Comparison of ENCODE assay signal across 1 cellular context in the genomic region with DNA sequence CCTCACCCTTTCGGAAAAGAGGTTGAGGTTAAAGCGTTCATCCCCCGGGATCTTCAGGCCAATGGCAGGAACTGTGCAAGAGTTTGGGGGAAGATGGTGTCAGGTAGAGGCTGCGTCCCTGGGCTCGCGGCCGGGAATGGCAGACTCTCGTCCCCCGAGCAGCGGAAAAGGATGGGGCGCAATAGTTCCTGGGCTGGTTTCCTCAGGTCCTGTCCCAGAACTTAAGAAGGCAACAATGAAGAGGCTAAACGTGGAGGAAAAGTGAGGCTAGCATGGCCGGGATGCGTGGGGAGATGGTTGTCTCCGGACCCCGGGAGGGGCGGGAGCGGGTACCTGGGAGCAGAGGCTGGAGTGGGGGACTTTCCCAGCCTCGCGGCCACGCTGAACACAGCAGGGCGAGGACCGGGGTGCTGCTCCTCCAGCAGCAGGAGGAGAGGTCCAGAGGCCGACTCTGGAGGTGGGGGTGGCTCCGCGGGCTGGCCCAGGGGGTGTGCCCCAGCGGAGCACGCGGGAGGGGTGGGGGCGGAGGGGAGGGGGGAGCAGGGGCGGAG.
TF ChIP-seq lines count a peak whose summit lies in the region.

No MANE protein-coding gene starts in this region.

TF ChIP-seq in HepG2, 621 proteins besides CTCF, POLR2A, EP300 and RAD21:
- TF ChIP-seq ATF7-NPFF (CRISPR knock-in tag; IDR thresholded peaks at IDR 0.05; ENCODE audit: low read depth) (0 out of 2 replicates have a peak, but pooled peaks have one; percentile 8), ZNF431 (CRISPR knock-in tag; IDR thresholded peaks at IDR 0.05; ENCODE audit: borderline replicate concordance, low read depth) (no peak), MTF2 (CRISPR knock-in tag; IDR thresholded peaks at IDR 0.05; ENCODE audit: borderline replicate concordance) (0 out of 2 replicates have a peak, but pooled peaks have one; percentile 7), ZNF567 (CRISPR knock-in tag; IDR thresholded peaks at IDR 0.05; ENCODE audit: borderline replicate concordance) (0 out of 2 replicates have a peak, but pooled peaks have one; percentile 33), HMG20B (CRISPR knock-in tag; conservative IDR thresholded peaks at IDR 0.05) (no peak), SAP130 (CRISPR knock-in tag; IDR thresholded peaks at IDR 0.05; ENCODE audit: low read depth) (0 out of 2 replicates have a peak, but pooled peaks have one; percentile 10), GATAD2A (CRISPR knock-in tag; IDR thresholded peaks at IDR 0.05) (0 out of 2 replicates have a peak, but pooled peaks have one; percentile 17)
- TF ChIP-seq, protein P1, sequence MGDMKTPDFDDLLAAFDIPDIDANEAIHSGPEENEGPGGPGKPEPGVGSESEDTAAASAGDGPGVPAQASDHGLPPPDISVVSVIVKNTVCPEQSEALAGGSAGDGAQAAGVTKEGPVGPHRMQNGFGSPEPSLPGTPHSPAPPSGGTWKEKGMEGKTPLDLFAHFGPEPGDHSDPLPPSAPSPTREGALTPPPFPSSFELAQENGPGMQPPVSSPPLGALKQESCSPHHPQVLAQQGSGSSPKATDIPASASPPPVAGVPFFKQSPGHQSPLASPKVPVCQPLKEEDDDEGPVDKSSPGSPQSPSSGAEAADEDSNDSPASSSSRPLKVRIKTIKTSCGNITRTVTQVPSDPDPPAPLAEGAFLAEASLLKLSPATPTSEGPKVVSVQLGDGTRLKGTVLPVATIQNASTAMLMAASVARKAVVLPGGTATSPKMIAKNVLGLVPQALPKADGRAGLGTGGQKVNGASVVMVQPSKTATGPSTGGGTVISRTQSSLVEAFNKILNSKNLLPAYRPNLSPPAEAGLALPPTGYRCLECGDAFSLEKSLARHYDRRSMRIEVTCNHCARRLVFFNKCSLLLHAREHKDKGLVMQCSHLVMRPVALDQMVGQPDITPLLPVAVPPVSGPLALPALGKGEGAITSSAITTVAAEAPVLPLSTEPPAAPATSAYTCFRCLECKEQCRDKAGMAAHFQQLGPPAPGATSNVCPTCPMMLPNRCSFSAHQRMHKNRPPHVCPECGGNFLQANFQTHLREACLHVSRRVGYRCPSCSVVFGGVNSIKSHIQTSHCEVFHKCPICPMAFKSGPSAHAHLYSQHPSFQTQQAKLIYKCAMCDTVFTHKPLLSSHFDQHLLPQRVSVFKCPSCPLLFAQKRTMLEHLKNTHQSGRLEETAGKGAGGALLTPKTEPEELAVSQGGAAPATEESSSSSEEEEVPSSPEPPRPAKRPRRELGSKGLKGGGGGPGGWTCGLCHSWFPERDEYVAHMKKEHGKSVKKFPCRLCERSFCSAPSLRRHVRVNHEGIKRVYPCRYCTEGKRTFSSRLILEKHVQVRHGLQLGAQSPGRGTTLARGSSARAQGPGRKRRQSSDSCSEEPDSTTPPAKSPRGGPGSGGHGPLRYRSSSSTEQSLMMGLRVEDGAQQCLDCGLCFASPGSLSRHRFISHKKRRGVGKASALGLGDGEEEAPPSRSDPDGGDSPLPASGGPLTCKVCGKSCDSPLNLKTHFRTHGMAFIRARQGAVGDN (CRISPR knock-in tag; IDR thresholded peaks at IDR 0.05) = peak; percentile 21; the same call in 1 of the 2 replicates
